19 cellular contexts compared by ENCODE assay signal in genomic region chr2:18536100-18536499, GRCh38. TPM values are rescaled to one million over a fixed set of nuclear protein-coding genes. Genes with fewer than 3 reads are reported as not detected.
DNase-seq lines count a peak whose midpoint lies in the region; ATAC-seq and TF ChIP-seq lines count a peak whose summit lies in the region.
"Had no signal": no experiment of that assay in that cellular context is flagged by ENCODE, and none has a peak within 500 bp of the region (broad histone marks: within the 10 kb centered on the region; RNA-seq: fewer than 3 reads in every experiment).

No MANE protein-coding gene starts in this region.

- H3K4me3 ChIP-seq in mammary epithelial cell (replicated peaks in 1 of 3; ENCODE audit: insufficient read depth in 1 of 3, low read depth in 2 of 3, low read length in 3 of 3) = no peak overlapping the region
- no peak overlapping the region for H3K4me3 ChIP-seq in heart right ventricle
- H3K4me3 ChIP-seq: colonic mucosa had no signal

- H3K9me3 ChIP-seq in mammary epithelial cell (replicated peaks; ENCODE audit: insufficient read depth, low read length) (no peaks in the 10 kb centered on the region), heart right ventricle (peaks cover 0 to 7% (median 0%) of the 10 kb centered on the region in 11 donors)
- H3K9me3 ChIP-seq: colonic mucosa had no signal

- H3K4me1 ChIP-seq in mammary epithelial cell (ENCODE audit: insufficient read depth, low read length) (no peaks in the 10 kb centered on the region), heart right ventricle (no peaks in the 10 kb centered on the region)
- H3K4me1 ChIP-seq: colonic mucosa had no signal

- H3K27ac ChIP-seq in mammary epithelial cell (ENCODE audit: insufficient read depth, low read depth, low read length) (no peak overlapping the region), heart right ventricle (no peak overlapping the region)
- H3K27ac ChIP-seq: colonic mucosa had no signal

- no peak overlapping the region for H3K9ac ChIP-seq in mammary epithelial cell (ENCODE audit: insufficient read depth, low read length)

- BruUV-seq in mammary epithelial cell (replicated peaks; lab: Mats Ljungman, UMichigan) = no TSS peak

- TF ChIP-seq CTCF in mammary epithelial cell (conservative IDR thresholded peaks at IDR 0.05 in 1 of 2, IDR thresholded peaks at IDR 0.05 in 1 of 2; ENCODE audit: extremely low read depth in 1 of 2, insufficient read depth in 1 of 2, low read depth in 1 of 2, low read length in 2 of 2) (no peak), heart right ventricle (IDR thresholded peaks at IDR 0.05) (no peak)

- no peaks in the 10 kb centered on the region for H3K79me2 ChIP-seq in mammary epithelial cell (ENCODE audit: insufficient read depth, low read length)

- DNase-seq in Daoy (ENCODE audit: low read depth) = peak; percentile 11
- DNase-seq in HT1080 (ENCODE audit: low read depth) = peak; percentile 50
- DNase-seq in mammary epithelial cell = peak; percentile 47
- DNase-seq in lung microvascular endothelial cell (ENCODE audit: low read depth in 2 of 2) = peak; percentile 53 to 63
- DNase-seq in heart right ventricle = no peak
- DNase-seq in head of caudate nucleus = no peak
- DNase-seq in NCI-H2081 treated with DMSO at 0.1 percent for 48 hours (lab: John Stamatoyannopoulos, UW) = no peak
- DNase-seq: activated effector memory CD4-positive, alpha-beta T cell treated with Interleukin-2 at 50 U/mL for 16 hours; colonic mucosa; erythroblast; NCI-H2029 treated with DMSO at 0.1 percent for 48 hours; stimulated activated CD4-positive, alpha-beta T cell treated with anti-CD3 and anti-CD28 coated beads, Interleukin-12 subunit alpha, Interleukin-12 subunit beta, amount 100 ng/mL, for 4 hours had no signal

- CTCF ChIA-PET in mammary epithelial cell (lab: Charles Lee; ENCODE audit: low non-redundant PET) = no interaction called here

- dilution Hi-C loops in mammary epithelial cell (cut with HindIII; ENCODE audit: low sequenced_read_pairs) = no loop called here

- H3K27me3 ChIP-seq in mammary epithelial cell (ENCODE audit: insufficient read depth, low read length) (no peaks in the 10 kb centered on the region), heart right ventricle (no peaks in the 10 kb centered on the region)
- H3K27me3 ChIP-seq: colonic mucosa had no signal

- no peaks in the 10 kb centered on the region for H3K36me3 ChIP-seq in mammary epithelial cell (ENCODE audit: insufficient read depth, low read length)
- H3K36me3 ChIP-seq in heart right ventricle = no peaks in the 10 kb centered on the region
- H3K36me3 ChIP-seq: colonic mucosa had no signal

- intact Hi-C loops in mammary epithelial cell (cut with micrococcal nuclease) = no loop called here
- intact Hi-C loops in heart right ventricle (cut with DNase I) = no loop called here
- intact Hi-C loops in head of caudate nucleus (cut with DNase I) = no loop called here

- WGBS in mammary epithelial cell (ENCODE audit: low coverage, missing lambda C conversion rate) = 73% methylated on average over 7 of the region's 7 CpGs
- 62 to 85% methylated on average over 7 of the region's 7 CpGs for WGBS in heart right ventricle, 2 donors

- H3K4me2 ChIP-seq in mammary epithelial cell (ENCODE audit: insufficient read depth, low read depth, low read length) = no peak overlapping the region

- in situ Hi-C loops in mammary epithelial cell (cut with MboI; ENCODE audit: low sequenced_read_pairs in 2 of 2) = no loop called here

- H2AFZ ChIP-seq in mammary epithelial cell (ENCODE audit: low read depth, low read length) = peak overlapping the region; percentile 31

- H4K20me1 ChIP-seq in mammary epithelial cell (ENCODE audit: insufficient read depth, low read length) = no peaks in the 10 kb centered on the region

- ATAC-seq in GM18861 (IDR thresholded peaks at IDR 0.05; ENCODE audit: unreplicated experiment) = no peak
- ATAC-seq in heart right ventricle = no peak
- ATAC-seq: left lobe of liver, WTC11 had no signal

RNA-seq across cellular contexts. Expression of gene RDH14, which starts 24.4 kb away (rescaled TPM):
- 28.9 and 38.0 TPM in 2 replicates for total RNA-seq in Daoy (2014; rRNA removed; shearing (Covaris generic))
- 30.2 and 31.8 TPM in 2 replicates for total RNA-seq in HT1080 (2014; rRNA removed; shearing (Covaris generic))
- polyA plus RNA-seq in HT1080 (2015; cell fraction: cytosol; rRNA removed) = 30.4 and 30.7 TPM in 2 replicates
- polyA plus RNA-seq in HT1080 (2015; cell fraction: nucleus; rRNA removed) = 13.0 and 17.3 TPM in 2 replicates
- 10 to 100 TPM; 19.5 to 20.0 TPM for total RNA-seq in mammary epithelial cell
- polyA plus RNA-seq in mammary epithelial cell = 16.4 TPM
- polyA minus RNA-seq in mammary epithelial cell = 5.7 TPM
- 19.6 and 24.8 TPM in 2 replicates for total RNA-seq in lung microvascular endothelial cell
- 10 to 100 TPM; 40.8 to 54.8 (median 47.5) TPM for total RNA-seq in heart right ventricle
- polyA plus RNA-seq in heart right ventricle = 10 to 100 TPM; 25.8 to 35.0 TPM

RNA-seq across cellular contexts. Expression of gene NT5C1B, which starts 53.3 kb away (rescaled TPM):
- total RNA-seq in Daoy (2014; rRNA removed; shearing (Covaris generic)) = 0.21 TPM in 1 of 2 replicates, not detected in the other
- not detected in 2 replicates for total RNA-seq in HT1080 (2014; rRNA removed; shearing (Covaris generic))
- polyA plus RNA-seq in HT1080 (2015; cell fraction: cytosol; rRNA removed) = not detected in 2 replicates
- polyA plus RNA-seq in HT1080 (2015; cell fraction: nucleus; rRNA removed) = not detected in 2 replicates
- total RNA-seq in mammary epithelial cell = under 1 TPM in 1 of 2 donors, not detected in 1; 0.17 TPM
- polyA plus RNA-seq in mammary epithelial cell = not detected
- polyA minus RNA-seq in mammary epithelial cell = not detected
- not detected in 2 replicates for total RNA-seq in lung microvascular endothelial cell
- not detected for total RNA-seq in heart right ventricle
- polyA plus RNA-seq in heart right ventricle = not detected
- total RNA-seq: activated CD8-positive, alpha-beta memory T cell treated with anti-CD3 and anti-CD28 coated beads for 36 hours; colonic mucosa; left lobe of liver; myocyte; posterior vena cava; T-helper 1 cell treated with Interleukin-12 subunit alpha and Interleukin-12 subunit beta and Interleukin-4 antibody, amounts not matched to agents 30 ng/mL and 1 ng/mL, for 36 hours; WTC11 had no signal

Comparison
In these comparisons a context has a peak if more than half of its experiments do, and no peak if none do; other contexts are left out.
1. DNase-seq: peak in Daoy (single experiment), HT1080 (single experiment), mammary epithelial cell (single experiment) and lung microvascular endothelial cell (2 of 2); none in heart right ventricle (0 of 2), head of caudate nucleus (0 of 42) and NCI-H2081 treated with DMSO at 0.1 percent for 48 hours (single experiment).